12 cellular contexts compared by ENCODE assay signal in the genomic region with DNA sequence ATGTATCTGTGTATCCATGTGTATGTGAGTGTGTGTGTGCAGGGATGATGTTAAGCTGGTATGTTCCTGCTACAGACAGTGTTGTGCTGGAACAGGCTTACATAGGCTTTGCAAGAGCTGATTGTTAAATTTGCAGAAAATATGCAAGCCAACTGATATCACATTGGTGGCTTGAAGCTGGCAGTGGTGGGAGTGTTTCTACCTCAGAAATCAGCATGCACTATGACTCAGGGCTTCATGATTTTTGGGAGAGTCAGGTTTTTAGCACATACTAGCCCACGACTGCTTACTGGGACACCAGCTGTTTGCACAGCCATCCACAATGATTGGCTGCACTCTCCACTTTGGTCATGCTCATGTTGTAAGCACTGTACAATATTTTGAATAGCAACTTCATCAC.
DNase-seq lines count a peak whose midpoint lies in the region; ATAC-seq and TF ChIP-seq lines count a peak whose summit lies in the region.
"Had no signal": no experiment of that assay in that cellular context is flagged by ENCODE, and none has a peak within 500 bp of the region (broad histone marks: within the 10 kb centered on the region; RNA-seq: fewer than 3 reads in every experiment).

No MANE protein-coding gene starts in this region.

- TF ChIP-seq EP300 in neural cell (conservative IDR thresholded peaks at IDR 0.05; ENCODE audit: poor library complexity, severe bottlenecking) = no peak

- no peaks in the 10 kb centered on the region for H3K9me2 ChIP-seq in neural cell (ENCODE audit: insufficient read depth, low read length)

- no peaks in the 10 kb centered on the region for H4K20me1 ChIP-seq in neural cell (ENCODE audit: insufficient read depth)
- no peaks in the 10 kb centered on the region for H4K20me1 ChIP-seq in smooth muscle cell (ENCODE audit: low read depth)

- H3K79me2 ChIP-seq in neural cell (replicated peaks; ENCODE audit: insufficient read depth, low read length) (no peaks in the 10 kb centered on the region), smooth muscle cell (ENCODE audit: low read depth) (no peaks in the 10 kb centered on the region)

- DNase-seq in AG10803 (ENCODE audit: low read depth) (peak; percentile 6), MG63 (peak; percentile 4), epithelial cell of esophagus (ENCODE audit: low read depth) (peak; percentile 6), SK-N-DZ (ENCODE audit: low spot score) (no peak), smooth muscle cell (lab: John Stamatoyannopoulos, UW; ENCODE audit: unreplicated experiment) (no peak), LoVo (ENCODE audit: low spot score) (no peak)
- DNase-seq: activated CD8-positive, alpha-beta memory T cell treated with anti-CD3 and anti-CD28 coated beads, Interleukin-2, amount 50 U/mL, for 48 hours; GF-D8; glutamatergic neuron; testis had no signal

- H3K9ac ChIP-seq in neural cell (ENCODE audit: low read length) = no peak overlapping the region
- H3K9ac ChIP-seq in smooth muscle cell (ENCODE audit: low read depth) = no peak overlapping the region

- H3K27ac ChIP-seq in neural cell (ENCODE audit: low read length) = no peak overlapping the region
- no peak overlapping the region for H3K27ac ChIP-seq in smooth muscle cell (ENCODE audit: low read depth)
- H3K27ac ChIP-seq: testis had no signal

- H3K4me2 ChIP-seq in neural cell (ENCODE audit: low read length) = no peak overlapping the region
- H3K4me2 ChIP-seq in smooth muscle cell = no peak overlapping the region

- TF ChIP-seq RAD21 in neural cell (conservative IDR thresholded peaks at IDR 0.05) = no peak

- TF ChIP-seq CTCF in AG10803 (conservative IDR thresholded peaks at IDR 0.05; ENCODE audit: low read length) (no peak), epithelial cell of esophagus (IDR thresholded peaks at IDR 0.05; ENCODE audit: insufficient read depth, low read depth, low read length, missing control alignments) (no peak), neural cell (IDR thresholded peaks at IDR 0.05; ENCODE audit: poor library complexity, severe bottlenecking) (no peak), smooth muscle cell (IDR thresholded peaks at IDR 0.05; ENCODE audit: borderline replicate concordance, insufficient read depth, poor library complexity, severe bottlenecking) (no peak)

- ATAC-seq in HG02970 (IDR thresholded peaks at IDR 0.05; ENCODE audit: low FRiP score, unreplicated experiment) = no peak

- 26% methylated on average over 1 of the region's 1 CpG for WGBS in smooth muscle cell (ENCODE audit: low lambda C conversion rate)

- H3K36me3 ChIP-seq in MG63 = no peaks in the 10 kb centered on the region
- H3K36me3 ChIP-seq in neural cell (ENCODE audit: insufficient read depth, low read length) = no peaks in the 10 kb centered on the region
- H3K36me3 ChIP-seq in smooth muscle cell (ENCODE audit: low read depth) = no peaks in the 10 kb centered on the region

- H3K9me3 ChIP-seq in MG63 (no peaks in the 10 kb centered on the region), neural cell (ENCODE audit: low read length) (no peaks in the 10 kb centered on the region), smooth muscle cell (replicated peaks; ENCODE audit: low read depth) (no peaks in the 10 kb centered on the region)
- H3K9me3 ChIP-seq: testis had no signal

- H3K27me3 ChIP-seq in MG63 = no peaks in the 10 kb centered on the region
- no peaks in the 10 kb centered on the region for H3K27me3 ChIP-seq in neural cell (ENCODE audit: insufficient read depth, low read depth, low read length)
- H3K27me3 ChIP-seq in smooth muscle cell (ENCODE audit: low read depth) = peaks cover 3% of the 10 kb centered on the region
- H3K27me3 ChIP-seq: testis had no signal

- H3F3A ChIP-seq in neural cell (ENCODE audit: insufficient read depth, low read length, poor library complexity, severe bottlenecking) = no peaks in the 10 kb centered on the region
- no peaks in the 10 kb centered on the region for H3F3A ChIP-seq in smooth muscle cell (ENCODE audit: low read depth)

- H3K4me3 ChIP-seq in AG10803 (ENCODE audit: low read length) (no peak overlapping the region), MG63 (no peak overlapping the region), epithelial cell of esophagus (ENCODE audit: low read length) (no peak overlapping the region), neural cell (ENCODE audit: low read length) (peak overlapping the region; percentile 46), smooth muscle cell (no peak overlapping the region)
- H3K4me3 ChIP-seq: testis had no signal

- H3K4me1 ChIP-seq in smooth muscle cell (ENCODE audit: low read depth) = peaks cover 31% of the 10 kb centered on the region
- H3K4me1 ChIP-seq: testis had no signal

- no peak overlapping the region for H2AFZ ChIP-seq in neural cell (ENCODE audit: low read depth, low read length)
- H2AFZ ChIP-seq in smooth muscle cell (ENCODE audit: low read depth) = no peak overlapping the region

TF ChIP-seq in neural cell, 6 proteins besides CTCF, POLR2A, EP300 and RAD21:
- TF ChIP-seq TAF1 (IDR thresholded peaks at IDR 0.05; ENCODE audit: low read depth) = no peak
- TF ChIP-seq MXI1 (conservative IDR thresholded peaks at IDR 0.05; ENCODE audit: poor library complexity, severe bottlenecking) = no peak
- no peak for TF ChIP-seq REST (IDR thresholded peaks at IDR 0.05; ENCODE audit: borderline replicate concordance)
- no peak for TF ChIP-seq POLR2AphosphoS5 (IDR thresholded peaks at IDR 0.05)
- TF ChIP-seq SMC3 (conservative IDR thresholded peaks at IDR 0.05; ENCODE audit: poor library complexity) = no peak
- TF ChIP-seq EZH2 (IDR thresholded peaks at IDR 0.05; ENCODE audit: borderline replicate concordance, insufficient read depth, low read length, poor library complexity, severe bottlenecking) = no peak

Comparison
In these comparisons a context has a peak if more than half of its experiments do, and no peak if none do; other contexts are left out.
1. DNase-seq: peak in AG10803 (single experiment), MG63 (single experiment) and epithelial cell of esophagus (single experiment); none in SK-N-DZ (single experiment), smooth muscle cell (single experiment) and LoVo (single experiment).